7 cellular contexts compared by ENCODE assay signal in the genomic region with DNA sequence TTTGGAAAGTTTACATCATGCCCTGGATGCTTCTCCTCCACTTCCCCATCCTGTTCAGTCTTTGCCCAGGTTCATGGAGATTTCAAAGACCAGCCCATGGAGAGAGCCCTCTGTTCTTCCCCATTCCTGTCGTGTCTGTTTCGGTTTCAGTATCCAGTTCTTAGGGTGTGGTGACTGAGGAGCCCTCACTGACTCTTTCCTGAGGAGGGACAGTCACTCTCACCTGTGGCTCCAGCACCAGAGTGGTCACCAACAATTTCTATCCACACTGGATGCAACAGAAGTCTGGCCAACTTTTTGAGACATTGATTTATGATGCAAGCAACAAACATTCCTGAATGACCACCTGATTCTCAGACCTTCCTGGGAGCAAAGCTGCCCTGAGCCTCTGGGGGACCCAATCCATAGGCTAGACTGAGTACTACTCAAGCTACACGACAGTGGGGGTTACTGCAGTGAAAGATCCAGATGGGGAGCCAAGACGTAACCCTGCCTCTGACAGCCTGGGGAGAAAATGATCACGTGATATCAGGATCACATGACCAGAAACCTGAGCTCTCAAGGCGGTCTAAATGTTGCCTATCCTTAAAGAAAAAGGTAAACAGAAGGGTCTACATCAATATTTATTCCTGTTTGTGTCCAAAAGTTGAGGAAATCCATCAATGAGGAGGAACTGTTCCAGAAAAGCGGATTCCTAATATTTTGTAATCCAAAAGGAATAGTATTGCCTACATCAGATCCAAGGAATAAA.
DNase-seq lines count a peak whose midpoint lies in the region; ATAC-seq and TF ChIP-seq lines count a peak whose summit lies in the region.

No MANE protein-coding gene starts in this region.

- H3K79me2 ChIP-seq in GM23338 (replicated peaks; ENCODE audit: insufficient read depth): no peaks in the 10 kb centered on the region

- H2AFZ ChIP-seq in GM23338: peak overlapping the region; percentile 30; the same call in 1 of the 2 replicates

- H3K27me3 ChIP-seq in GM23338 (ENCODE audit: insufficient read depth) (peaks cover 100% of the 10 kb centered on the region), left lung (peaks cover 0 to 9% of the 10 kb centered on the region in 2 donors)

- no peaks in the 10 kb centered on the region for H3F3A ChIP-seq in GM23338 (replicated peaks; ENCODE audit: low read depth)

- no peaks in the 10 kb centered on the region; the same call in none of the 2 replicates for H4K20me1 ChIP-seq in GM23338 (replicated peaks; ENCODE audit: insufficient read depth)

- intact Hi-C loops in left lung (cut with DNase I): no loop called here

- H3K4me2 ChIP-seq in GM23338: no peak overlapping the region

- DNase-seq in GM12864 (ENCODE audit: low read depth) (peak; percentile 90), GM23338 (ENCODE audit: low spot score) (peak; percentile 80), NCI-H1436 (lab: John Stamatoyannopoulos, UW) (peak; percentile 16), left lung (no peak), C1 segment of cervical spinal cord (lab: John Stamatoyannopoulos, UW) (no peak), AML-193 (lab: John Stamatoyannopoulos, UW) (no peak)
- DNase-seq in activated T-cell treated with anti-CD3 and anti-CD28 coated beads, Interleukin-2, amount 50 U/mL, for 48 hours: peak; percentile 34 to 36

- H3K4me3 ChIP-seq in GM12864 (ENCODE audit: low read depth, low read length) (peak overlapping the region; percentile 37), GM23338 (no peak overlapping the region), left lung (no peak overlapping the region)

- no peaks in the 10 kb centered on the region for H3K9me2 ChIP-seq in GM23338 (ENCODE audit: insufficient read depth)

- 0 out of 3 replicates have a peak, but pooled peaks cover 4% of the 10 kb centered on the region for H3K9me3 Mint-ChIP-seq in GM23338

- no peaks in the 10 kb centered on the region for H3K4me1 Mint-ChIP-seq in GM23338

- H3K36me3 ChIP-seq in GM23338 (ENCODE audit: insufficient read depth) (no peaks in the 10 kb centered on the region), left lung (no peaks in the 10 kb centered on the region)

- peak; percentile 58; the same call in 2 of the 3 replicates for ATAC-seq in GM23338
- ATAC-seq in left lung: peak; percentile 14

- no peak overlapping the region for H3K27ac ChIP-seq in GM23338 (ENCODE audit: low read depth)
- no peak overlapping the region for H3K27ac ChIP-seq in left lung

- H3K27me3 Mint-ChIP-seq in GM23338 (ENCODE audit: insufficient read depth, low read depth, poor library complexity): peaks cover 92% of the 10 kb centered on the region

- no peaks in the 10 kb centered on the region for H3K9me3 ChIP-seq in left lung

- H3K4me3 Mint-ChIP-seq in GM23338: peak overlapping the region; percentile 47; the same call in 2 of the 3 replicates

- H3K36me3 Mint-ChIP-seq in GM23338 (ENCODE audit: low read depth): no peaks in the 10 kb centered on the region

- no peak for TF ChIP-seq CTCF in GM12864 (IDR thresholded peaks at IDR 0.05; ENCODE audit: low read depth, low read length, missing control alignments)
- TF ChIP-seq CTCF in GM23338 (conservative IDR thresholded peaks at IDR 0.05; ENCODE audit: low read depth in 2 of 2): no peak
- TF ChIP-seq CTCF in left lung (IDR thresholded peaks at IDR 0.05): no peak

- H3K27ac Mint-ChIP-seq in GM23338: no peak overlapping the region; the same call in 1 of the 2 replicates

- H3K4me1 ChIP-seq in GM23338 (ENCODE audit: insufficient read depth) (no peaks in the 10 kb centered on the region), left lung (no peaks in the 10 kb centered on the region)

TF ChIP-seq in GM23338, 12 proteins besides CTCF, POLR2A, EP300 and RAD21:
- TF ChIP-seq EZH2 (IDR thresholded peaks at IDR 0.05; ENCODE audit: low read depth, unreplicated experiment) (peak; percentile 56), ZNF114 (CRISPR knock-in tag; IDR thresholded peaks at IDR 0.05) (no peak), ZNF331 (CRISPR knock-in tag; IDR thresholded peaks at IDR 0.05; ENCODE audit: low read depth) (no peak), NANOG (IDR thresholded peaks at IDR 0.05; ENCODE audit: borderline replicate concordance) (no peak)
- TF ChIP-seq, protein P1, sequence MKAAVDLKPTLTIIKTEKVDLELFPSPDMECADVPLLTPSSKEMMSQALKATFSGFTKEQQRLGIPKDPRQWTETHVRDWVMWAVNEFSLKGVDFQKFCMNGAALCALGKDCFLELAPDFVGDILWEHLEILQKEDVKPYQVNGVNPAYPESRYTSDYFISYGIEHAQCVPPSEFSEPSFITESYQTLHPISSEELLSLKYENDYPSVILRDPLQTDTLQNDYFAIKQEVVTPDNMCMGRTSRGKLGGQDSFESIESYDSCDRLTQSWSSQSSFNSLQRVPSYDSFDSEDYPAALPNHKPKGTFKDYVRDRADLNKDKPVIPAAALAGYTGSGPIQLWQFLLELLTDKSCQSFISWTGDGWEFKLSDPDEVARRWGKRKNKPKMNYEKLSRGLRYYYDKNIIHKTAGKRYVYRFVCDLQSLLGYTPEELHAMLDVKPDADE (IDR thresholded peaks at IDR 0.05): no peak
- TF ChIP-seq, protein P2, sequence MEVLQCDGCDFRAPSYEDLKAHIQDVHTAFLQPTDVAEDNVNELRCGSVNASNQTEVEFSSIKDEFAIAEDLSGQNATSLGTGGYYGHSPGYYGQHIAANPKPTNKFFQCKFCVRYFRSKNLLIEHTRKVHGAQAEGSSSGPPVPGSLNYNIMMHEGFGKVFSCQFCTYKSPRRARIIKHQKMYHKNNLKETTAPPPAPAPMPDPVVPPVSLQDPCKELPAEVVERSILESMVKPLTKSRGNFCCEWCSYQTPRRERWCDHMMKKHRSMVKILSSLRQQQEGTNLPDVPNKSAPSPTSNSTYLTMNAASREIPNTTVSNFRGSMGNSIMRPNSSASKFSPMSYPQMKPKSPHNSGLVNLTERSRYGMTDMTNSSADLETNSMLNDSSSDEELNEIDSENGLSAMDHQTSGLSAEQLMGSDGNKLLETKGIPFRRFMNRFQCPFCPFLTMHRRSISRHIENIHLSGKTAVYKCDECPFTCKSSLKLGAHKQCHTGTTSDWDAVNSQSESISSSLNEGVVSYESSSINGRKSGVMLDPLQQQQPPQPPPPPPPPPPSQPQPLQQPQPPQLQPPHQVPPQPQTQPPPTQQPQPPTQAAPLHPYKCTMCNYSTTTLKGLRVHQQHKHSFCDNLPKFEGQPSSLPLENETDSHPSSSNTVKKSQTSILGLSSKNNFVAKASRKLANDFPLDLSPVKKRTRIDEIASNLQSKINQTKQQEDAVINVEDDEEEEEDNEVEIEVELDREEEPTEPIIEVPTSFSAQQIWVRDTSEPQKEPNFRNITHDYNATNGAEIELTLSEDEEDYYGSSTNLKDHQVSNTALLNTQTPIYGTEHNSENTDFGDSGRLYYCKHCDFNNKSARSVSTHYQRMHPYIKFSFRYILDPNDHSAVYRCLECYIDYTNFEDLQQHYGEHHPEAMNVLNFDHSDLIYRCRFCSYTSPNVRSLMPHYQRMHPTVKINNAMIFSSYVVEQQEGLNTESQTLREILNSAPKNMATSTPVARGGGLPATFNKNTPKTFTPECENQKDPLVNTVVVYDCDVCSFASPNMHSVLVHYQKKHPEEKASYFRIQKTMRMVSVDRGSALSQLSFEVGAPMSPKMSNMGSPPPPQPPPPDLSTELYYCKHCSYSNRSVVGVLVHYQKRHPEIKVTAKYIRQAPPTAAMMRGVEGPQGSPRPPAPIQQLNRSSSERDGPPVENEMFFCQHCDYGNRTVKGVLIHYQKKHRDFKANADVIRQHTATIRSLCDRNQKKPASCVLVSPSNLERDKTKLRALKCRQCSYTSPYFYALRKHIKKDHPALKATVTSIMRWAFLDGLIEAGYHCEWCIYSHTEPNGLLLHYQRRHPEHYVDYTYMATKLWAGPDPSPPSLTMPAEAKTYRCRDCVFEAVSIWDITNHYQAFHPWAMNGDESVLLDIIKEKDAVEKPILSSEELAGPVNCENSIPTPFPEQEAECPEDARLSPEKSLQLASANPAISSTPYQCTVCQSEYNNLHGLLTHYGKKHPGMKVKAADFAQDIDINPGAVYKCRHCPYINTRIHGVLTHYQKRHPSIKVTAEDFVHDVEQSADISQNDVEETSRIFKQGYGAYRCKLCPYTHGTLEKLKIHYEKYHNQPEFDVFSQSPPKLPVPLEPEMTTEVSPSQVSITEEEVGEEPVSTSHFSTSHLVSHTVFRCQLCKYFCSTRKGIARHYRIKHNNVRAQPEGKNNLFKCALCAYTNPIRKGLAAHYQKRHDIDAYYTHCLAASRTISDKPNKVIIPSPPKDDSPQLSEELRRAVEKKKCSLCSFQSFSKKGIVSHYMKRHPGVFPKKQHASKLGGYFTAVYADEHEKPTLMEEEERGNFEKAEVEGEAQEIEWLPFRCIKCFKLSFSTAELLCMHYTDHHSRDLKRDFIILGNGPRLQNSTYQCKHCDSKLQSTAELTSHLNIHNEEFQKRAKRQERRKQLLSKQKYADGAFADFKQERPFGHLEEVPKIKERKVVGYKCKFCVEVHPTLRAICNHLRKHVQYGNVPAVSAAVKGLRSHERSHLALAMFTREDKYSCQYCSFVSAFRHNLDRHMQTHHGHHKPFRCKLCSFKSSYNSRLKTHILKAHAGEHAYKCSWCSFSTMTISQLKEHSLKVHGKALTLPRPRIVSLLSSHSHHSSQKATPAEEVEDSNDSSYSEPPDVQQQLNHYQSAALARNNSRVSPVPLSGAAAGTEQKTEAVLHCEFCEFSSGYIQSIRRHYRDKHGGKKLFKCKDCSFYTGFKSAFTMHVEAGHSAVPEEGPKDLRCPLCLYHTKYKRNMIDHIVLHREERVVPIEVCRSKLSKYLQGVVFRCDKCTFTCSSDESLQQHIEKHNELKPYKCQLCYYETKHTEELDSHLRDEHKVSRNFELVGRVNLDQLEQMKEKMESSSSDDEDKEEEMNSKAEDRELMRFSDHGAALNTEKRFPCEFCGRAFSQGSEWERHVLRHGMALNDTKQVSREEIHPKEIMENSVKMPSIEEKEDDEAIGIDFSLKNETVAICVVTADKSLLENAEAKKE (CRISPR knock-in tag; IDR thresholded peaks at IDR 0.05): no peak

Comparison
In these comparisons a context has a peak if more than half of its experiments do, and no peak if none do; other contexts are left out.
1. DNase-seq: peak in GM12864 (single experiment), GM23338 (single experiment), NCI-H1436 (single experiment) and activated T-cell treated with anti-CD3 and anti-CD28 coated beads, Interleukin-2, amount 50 U/mL, for 48 hours (2 of 2); none in left lung (0 of 2), C1 segment of cervical spinal cord (0 of 14) and AML-193 (0 of 2).